Comparison of ENCODE assay signal across 33 cellular contexts in the genomic region with DNA sequence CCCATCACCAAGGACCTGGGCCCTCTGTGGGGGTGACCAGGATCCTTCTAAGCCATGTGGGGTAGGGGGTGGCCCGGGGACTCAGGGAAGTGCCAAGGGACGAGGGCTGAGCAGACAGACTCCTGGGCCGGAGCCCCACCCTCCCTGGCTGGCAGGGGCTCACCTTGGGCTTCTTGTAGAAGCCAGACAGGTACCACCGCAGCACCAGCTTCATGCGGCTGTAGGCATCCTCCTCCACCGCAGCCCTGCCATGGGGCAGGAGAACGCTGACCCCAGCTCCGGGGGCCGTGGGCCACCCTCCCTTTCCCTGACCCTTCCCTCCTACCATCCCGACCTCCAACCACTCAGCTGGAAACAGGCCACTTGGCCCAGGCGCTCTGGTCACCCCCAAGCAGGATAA. TPM values are rescaled to one million over a fixed set of nuclear protein-coding genes. Genes with fewer than 3 reads are reported as not detected.
DNase-seq lines count a peak whose midpoint lies in the region; ATAC-seq, FAIRE-seq and TF ChIP-seq lines count a peak whose summit lies in the region.
"Had no signal": no experiment of that assay in that cellular context is flagged by ENCODE, and none has a peak within 500 bp of the region (broad histone marks: within the 10 kb centered on the region; RNA-seq: fewer than 3 reads in every experiment).

No MANE protein-coding gene starts in this region.

- 86 to 91% methylated on average over 11 of the region's 11 CpGs for WGBS in sigmoid colon, 2 donors

- FAIRE-seq in GM12891 (lab: Jason Lieb, UNC) (no peak), D721Med (lab: Jason Lieb, UNC) (no peak)
- FAIRE-seq: colon, HTR-8/SVneo, islet of Langerhans, TTC549 had no signal

- intact Hi-C loops in sigmoid colon (cut with DNase I): no loop called here

- no peaks in the 10 kb centered on the region for H3K27me3 ChIP-seq in sigmoid colon
- H3K27me3 ChIP-seq: SJSA1 had no signal

- H3K4me3 Mint-ChIP-seq in immature natural killer cell: no peak overlapping the region
- H3K4me3 Mint-ChIP-seq: activated T-helper 1 cell treated with anti-CD3 and anti-CD28 coated beads, Interleukin-12 subunit alpha, Interleukin-12 subunit beta, Interleukin-2, Interleukin-4 antibody, amounts not matched to agents 30 ng/mL and 10 ng/mL and 1 ng/mL, durations not matched to agents 14 hours and 24 hours and 36 hours; mesothelial cell of epicardium; stimulated activated effector memory CD8-positive, alpha-beta T cell treated with anti-CD3 and anti-CD28 coated beads, Interleukin-12 subunit alpha, Interleukin-12 subunit beta, amount 100 ng/mL, for 72 hours had no signal

- H3K9me3 Mint-ChIP-seq in immature natural killer cell: no peaks in the 10 kb centered on the region
- H3K9me3 Mint-ChIP-seq: activated T-helper 1 cell treated with anti-CD3 and anti-CD28 coated beads, Interleukin-12 subunit alpha, Interleukin-12 subunit beta, Interleukin-2, Interleukin-4 antibody, amounts not matched to agents 30 ng/mL and 10 ng/mL and 1 ng/mL, durations not matched to agents 14 hours and 24 hours and 36 hours; mesothelial cell of epicardium; naive B cell; stimulated activated effector memory CD8-positive, alpha-beta T cell treated with anti-CD3 and anti-CD28 coated beads, Interleukin-12 subunit alpha, Interleukin-12 subunit beta, amount 100 ng/mL, for 72 hours had no signal

- TF ChIP-seq POLR2A in GM12891 (IDR thresholded peaks at IDR 0.05; ENCODE audit: low read depth, low read length) (no peak), sigmoid colon (IDR thresholded peaks at IDR 0.05) (no peak)

- H3K27me3 Mint-ChIP-seq in immature natural killer cell (ENCODE audit: low read depth in 3 of 3): peaks cover 13 to 49% (median 40%) of the 10 kb centered on the region in 3 donors

- peak overlapping the region in 4 of 6 donors; percentile 23 to 68 (median 54) for H3K27ac Mint-ChIP-seq in immature natural killer cell
- H3K27ac Mint-ChIP-seq: activated T-helper 1 cell treated with anti-CD3 and anti-CD28 coated beads, Interleukin-12 subunit alpha, Interleukin-12 subunit beta, Interleukin-2, Interleukin-4 antibody, amounts not matched to agents 30 ng/mL and 10 ng/mL and 1 ng/mL, durations not matched to agents 14 hours and 24 hours and 36 hours; mesothelial cell of epicardium; naive B cell; stimulated activated effector memory CD8-positive, alpha-beta T cell treated with anti-CD3 and anti-CD28 coated beads, Interleukin-12 subunit alpha, Interleukin-12 subunit beta, amount 100 ng/mL, for 72 hours had no signal

- DNase-seq in activated CD8-positive, alpha-beta memory T cell treated with anti-CD3 and anti-CD28 coated beads, Interleukin-2, amount 50 U/mL, for 48 hours: peak; percentile 35
- no peak for DNase-seq in activated CD8-positive, alpha-beta memory T cell treated with anti-CD3 and anti-CD28 coated beads, Interleukin-2, amount 50 U/mL, for 4 hours
- peak; percentile 19 for DNase-seq in GM12891 (ENCODE audit: insufficient read length, low spot score)
- DNase-seq in immature natural killer cell: no peak
- peak; percentile 53 for DNase-seq in sigmoid colon
- DNase-seq in D721Med (ENCODE audit: insufficient read length, low spot score): no peak
- DNase-seq in stimulated activated naive CD8-positive, alpha-beta T cell treated with anti-CD3 and anti-CD28 coated beads, Interleukin-15, Interleukin-2, amounts not matched to agents 100 U/mL and 50 U/mL, for 24 hours: no peak
- no peak for DNase-seq in SKM-1 treated with dmso at 0.1 percent for 144 hours (lab: John Stamatoyannopoulos, UW; ENCODE audit: unreplicated experiment)
- DNase-seq: activated CD4-positive, alpha-beta T cell treated with anti-CD3 and anti-CD28 coated beads, Interleukin-2, amount 50 U/mL, for 1 hour; activated CD4-positive, CD25-positive, alpha-beta regulatory T cell; activated naive CD4-positive, alpha-beta T cell treated with anti-CD3 and anti-CD28 coated beads, Interleukin-2, amount 50 U/mL, for 16 hours; DMS79 treated with DMSO at 0.1 percent for 48 hours; effector CD8-positive, alpha-beta T cell; GF-D8; left ventricle myocardium superior; naive B cell; NCI-H1048; NCI-H1694; NCI-H446 treated with DMSO at 0.1 percent for 48 hours; NCI-H82; nucleus accumbens; substantia nigra; T-helper 1 cell had no signal

- H3K9me3 ChIP-seq in sigmoid colon: no peaks in the 10 kb centered on the region
- H3K9me3 ChIP-seq: psoas muscle, SJSA1 had no signal

- peaks cover 8 to 76% (median 35%) of the 10 kb centered on the region in 4 donors for H3K36me3 ChIP-seq in sigmoid colon

- H3K4me1 ChIP-seq in sigmoid colon: peaks cover 0 to 4% (median 0%) of the 10 kb centered on the region in 4 donors
- H3K4me1 ChIP-seq: psoas muscle, SJSA1 had no signal

- no peak overlapping the region for H3K27ac ChIP-seq in sigmoid colon
- H3K27ac ChIP-seq: epithelial cell of prostate, psoas muscle, SJSA1 had no signal

- peaks cover 41 to 42% of the 10 kb centered on the region in 2 donors for H3K4me1 Mint-ChIP-seq in immature natural killer cell
- H3K4me1 Mint-ChIP-seq: mesothelial cell of epicardium, naive B cell had no signal

- TF ChIP-seq CTCF in sigmoid colon (IDR thresholded peaks at IDR 0.05): no peak
- TF ChIP-seq CTCF in D721Med (IDR thresholded peaks at IDR 0.05; ENCODE audit: insufficient read depth, missing control alignments): no peak

- no peak overlapping the region for H3K4me3 ChIP-seq in sigmoid colon
- H3K4me3 ChIP-seq: psoas muscle, SJSA1 had no signal

- ATAC-seq in stimulated activated naive CD8-positive, alpha-beta T cell treated with anti-CD3 and anti-CD28 coated beads, Interleukin-15, Interleukin-2, amounts not matched to agents 100 U/mL and 50 U/mL, for 24 hours: no peak
- ATAC-seq: left ventricle myocardium superior; psoas muscle; stimulated activated effector memory CD8-positive, alpha-beta T cell treated with anti-CD3 and anti-CD28 coated beads, Interleukin-12 subunit alpha, Interleukin-12 subunit beta, amount 100 ng/mL, for 72 hours had no signal

- H3K36me3 Mint-ChIP-seq in immature natural killer cell: peaks cover 12 to 22% (median 17%) of the 10 kb centered on the region in 3 donors
- H3K36me3 Mint-ChIP-seq: naive B cell had no signal

- no peak for TF ChIP-seq EP300 in sigmoid colon (IDR thresholded peaks at IDR 0.05)

TF ChIP-seq in GM12891, 5 proteins besides CTCF, POLR2A, EP300 and RAD21:
- no peak for TF ChIP-seq SPI1 (IDR thresholded peaks at IDR 0.05; ENCODE audit: low read depth, low read length)
- no peak for TF ChIP-seq TAF1 (IDR thresholded peaks at IDR 0.05; ENCODE audit: low read depth, low read length)
- TF ChIP-seq PAX5 (IDR thresholded peaks at IDR 0.05; ENCODE audit: insufficient read depth, low read length, severe bottlenecking): no peak
- no peak for TF ChIP-seq POLR2AphosphoS5 (IDR thresholded peaks at IDR 0.05; ENCODE audit: low read depth, low read length)

RNA-seq across cellular contexts. Expression of gene CARS1, which starts 45.9 kb away (rescaled TPM):
- 29.5 TPM for polyA plus RNA-seq in GM12891 (2012; ENCODE audit: low read depth, missing spikeins)
- polyA plus RNA-seq in immature natural killer cell (10 to 100 TPM; 32.6 to 48.9 (median 44.2) TPM), sigmoid colon (10 to 100 TPM; 21.0 to 57.1 (median 35.4) TPM)
- 10 to 100 TPM; 34.6 to 49.0 (median 39.6) TPM for total RNA-seq in sigmoid colon

Comparison
In these comparisons a context has a peak if more than half of its experiments do, and no peak if none do; other contexts are left out.
1. DNase-seq: peak in activated CD8-positive, alpha-beta memory T cell treated with anti-CD3 and anti-CD28 coated beads, Interleukin-2, amount 50 U/mL, for 48 hours (single experiment), GM12891 (single experiment) and sigmoid colon (single experiment); none in activated CD8-positive, alpha-beta memory T cell treated with anti-CD3 and anti-CD28 coated beads, Interleukin-2, amount 50 U/mL, for 4 hours (single experiment), immature natural killer cell (0 of 3), D721Med (single experiment), stimulated activated naive CD8-positive, alpha-beta T cell treated with anti-CD3 and anti-CD28 coated beads, Interleukin-15, Interleukin-2, amounts not matched to agents 100 U/mL and 50 U/mL, for 24 hours (single experiment) and SKM-1 treated with dmso at 0.1 percent for 144 hours (single experiment).